8 cellular contexts compared by ENCODE assay signal in genomic region chr21:6565190-6566170, GRCh38.
DNase-seq lines count a peak whose midpoint lies in the region; ATAC-seq and TF ChIP-seq lines count a peak whose summit lies in the region.
"Not testable (repeated sequence)": the region's sequence is repeated elsewhere in the genome, so short reads cannot be mapped to it uniquely, and the experiment has no call there.

No MANE protein-coding gene starts in this region.

- peak overlapping the region; percentile 21 to 61 for H3K18ac ChIP-seq in mesenchymal stem cell (ENCODE audit: low read depth in 1 of 2, low read length in 2 of 2)

- intact Hi-C loops in body of pancreas (cut with DNase I); Right ventricle myocardium inferior (cut with DNase I): not testable (repeated sequence)

- not testable (repeated sequence) for H3K27ac ChIP-seq in HEK293 (ENCODE audit: extremely low read depth, low read depth, low read length); body of pancreas; mesenchymal stem cell (ENCODE audit: low read length, poor library complexity, severe bottlenecking)

- H2BK120ac ChIP-seq in mesenchymal stem cell (ENCODE audit: low read depth, low read length), result peak overlapping the region; percentile 34

- peak overlapping the region in 1 of 2 experiments; percentile 9 for H3K4ac ChIP-seq in mesenchymal stem cell (ENCODE audit: low read depth in 1 of 2, low read length in 2 of 2)

- H3K4me3 ChIP-seq in AG10803 (ENCODE audit: low read length); HEK293 (ENCODE audit: low read depth, low read length); body of pancreas: not testable (repeated sequence)
- H3K4me3 ChIP-seq in mesenchymal stem cell (ENCODE audit: insufficient read depth in 1 of 2, low read depth in 1 of 2, low read length in 2 of 2), result peak overlapping the region in 1 of 2 experiments; percentile 3

- not testable (repeated sequence) for H3K4me2 ChIP-seq in mesenchymal stem cell (ENCODE audit: low read length, poor library complexity, severe bottlenecking)

- not testable (repeated sequence) for H2BK5ac ChIP-seq in mesenchymal stem cell (ENCODE audit: low read depth, low read length, poor library complexity, severe bottlenecking)

- not testable (repeated sequence) for H3K23ac ChIP-seq in mesenchymal stem cell (ENCODE audit: low read length in 2 of 2)

- not testable (repeated sequence) for H3K79me1 ChIP-seq in mesenchymal stem cell (replicated peaks; ENCODE audit: low read length, poor library complexity, severe bottlenecking)

- not testable (repeated sequence) for H3K36me3 ChIP-seq in HEK293 (ENCODE audit: control insufficient read depth in 2 of 2, insufficient read depth in 1 of 2, low read length in 2 of 2); body of pancreas (replicated peaks in 1 of 2; ENCODE audit: insufficient read depth in 1 of 2, low read depth in 2 of 2); mesenchymal stem cell (ENCODE audit: control insufficient read depth in 1 of 2, insufficient read depth in 2 of 2, low read depth in 1 of 2, low read length in 2 of 2)

- H2BK12ac ChIP-seq in mesenchymal stem cell (ENCODE audit: low read length in 2 of 2), result peak overlapping the region in 1 of 2 experiments; percentile 75

- ATAC-seq in body of pancreas, result peak; percentile 47
- ATAC-seq in Right ventricle myocardium inferior, result peak; percentile 30

- 38 to 50% methylated on average over 10 to 11 of the region's 18 CpGs for WGBS in body of pancreas, 2 donors
- 25% methylated on average over 4 of the region's 18 CpGs for WGBS in mesenchymal stem cell

- peak overlapping the region; percentile 80 for H4K8ac ChIP-seq in mesenchymal stem cell (ENCODE audit: low read length)

- not testable (repeated sequence) for H3K27me3 ChIP-seq in body of pancreas; mesenchymal stem cell (ENCODE audit: control insufficient read depth in 1 of 2, insufficient read depth in 1 of 2, low read length in 2 of 2)

- CTCF ChIA-PET in HEK293 (lab: Yijun Ruan, JAX), result not testable (repeated sequence)

- POLR2A ChIA-PET in HEK293 (lab: Yijun Ruan, JAX), result not testable (repeated sequence)

- H3K9me3 ChIP-seq in HEK293 (ENCODE audit: control insufficient read depth, insufficient read depth, low read depth, low read length); body of pancreas; mesenchymal stem cell (ENCODE audit: control insufficient read depth, low read length): not testable (repeated sequence)

- peak overlapping the region in 1 of 2 experiments; percentile 97 for H3K14ac ChIP-seq in mesenchymal stem cell (ENCODE audit: low read length in 2 of 2)

- peak overlapping the region; percentile 71 for H4K91ac ChIP-seq in mesenchymal stem cell (ENCODE audit: low read length)

- H2AK5ac ChIP-seq in mesenchymal stem cell (ENCODE audit: low read length, severe bottlenecking), result not testable (repeated sequence)

- TF ChIP-seq CTCF in AG10803 (conservative IDR thresholded peaks at IDR 0.05; ENCODE audit: low read length); HEK293 (tag by site-specific recombination; IDR thresholded peaks at IDR 0.05); body of pancreas (IDR thresholded peaks at IDR 0.05): not testable (repeated sequence)

- not testable (repeated sequence) for H2AFZ ChIP-seq in mesenchymal stem cell (ENCODE audit: low read depth, low read length)

- not testable (repeated sequence) for H3K9ac ChIP-seq in mesenchymal stem cell (ENCODE audit: low read length)

- H2BK15ac ChIP-seq in mesenchymal stem cell (ENCODE audit: low read depth, poor library complexity, severe bottlenecking), result not testable (repeated sequence)

- DNase-seq in AG10803 (ENCODE audit: low read depth) (peak; percentile 29), SW480 (ENCODE audit: low spot score) (peak; percentile 11), activated T-cell treated with anti-CD3 and anti-CD28 coated beads for 4 hours (peak; percentile 14), body of pancreas (peak in 3 of 4 donors; percentile 6 to 12 (median 7)), Right ventricle myocardium inferior (ENCODE audit: missing footprints) (peak; percentile 23), mesenchymal stem cell (peak; percentile 36)
- DNase-seq in stimulated activated CD4-positive, alpha-beta T cell treated with anti-CD3 and anti-CD28 coated beads, Interleukin-12 subunit alpha, Interleukin-12 subunit beta, amount 100 ng/mL, for 48 hours (ENCODE audit: low read depth in 2 of 3, low spot score in 1 of 3), result peak in 2 of 3 donors; percentile 17 to 24

- not testable (repeated sequence) for H3K4me1 ChIP-seq in HEK293 (ENCODE audit: control insufficient read depth, insufficient read depth, low read length); body of pancreas; mesenchymal stem cell (ENCODE audit: control insufficient read depth, insufficient read depth, low read depth, low read length)

- not testable (repeated sequence) for TF ChIP-seq POLR2A in body of pancreas (IDR thresholded peaks at IDR 0.05)

TF ChIP-seq in HEK293, 187 proteins besides CTCF, POLR2A, EP300 and RAD21:
- TF ChIP-seq KLF8 (tag by site-specific recombination; IDR thresholded peaks at IDR 0.05), result peak; percentile 55; the same call in 1 of the 2 replicates
- peak; percentile 84 for TF ChIP-seq ZNF18 (tag by site-specific recombination; IDR thresholded peaks at IDR 0.05)
- peak; percentile 75 for TF ChIP-seq ZFHX2 (tag by site-specific recombination; conservative IDR thresholded peaks at IDR 0.05)
- 0 out of 2 replicates have a peak, but pooled peaks have one; percentile 4 for TF ChIP-seq ZNF146 (tag by site-specific recombination; IDR thresholded peaks at IDR 0.05)
- TF ChIP-seq ZNF629 (tag by site-specific recombination; IDR thresholded peaks at IDR 0.05), result peak; percentile 76
- 0 out of 2 replicates have a peak, but pooled peaks have one; percentile 30 for TF ChIP-seq ZBTB21 (tag by site-specific recombination; IDR thresholded peaks at IDR 0.05)
- peak; percentile 74; the same call in 1 of the 2 replicates for TF ChIP-seq BCL11A (tag by site-specific recombination; IDR thresholded peaks at IDR 0.05; ENCODE audit: low read depth)
- TF ChIP-seq ZBTB26 (tag by site-specific recombination; optimal IDR thresholded peaks at IDR 0.05), result peak; percentile 17
- peak; percentile 78; the same call in 1 of the 2 replicates for TF ChIP-seq EGR2 (tag by site-specific recombination; IDR thresholded peaks at IDR 0.05; ENCODE audit: low read depth)
- peak; percentile 92 for TF ChIP-seq SCRT2 (tag by site-specific recombination; IDR thresholded peaks at IDR 0.05)
- peak; percentile 80 for TF ChIP-seq ZNF335 (tag by site-specific recombination; conservative IDR thresholded peaks at IDR 0.05)
- TF ChIP-seq ZNF639 (tag by site-specific recombination; IDR thresholded peaks at IDR 0.05), result peak; percentile 58; the same call in 1 of the 2 replicates
- peak; percentile 35; the same call in 1 of the 2 replicates for TF ChIP-seq ZSCAN4 (tag by site-specific recombination; IDR thresholded peaks at IDR 0.05)
